ENCODE assay signal across 18 cellular contexts in the genomic region with DNA sequence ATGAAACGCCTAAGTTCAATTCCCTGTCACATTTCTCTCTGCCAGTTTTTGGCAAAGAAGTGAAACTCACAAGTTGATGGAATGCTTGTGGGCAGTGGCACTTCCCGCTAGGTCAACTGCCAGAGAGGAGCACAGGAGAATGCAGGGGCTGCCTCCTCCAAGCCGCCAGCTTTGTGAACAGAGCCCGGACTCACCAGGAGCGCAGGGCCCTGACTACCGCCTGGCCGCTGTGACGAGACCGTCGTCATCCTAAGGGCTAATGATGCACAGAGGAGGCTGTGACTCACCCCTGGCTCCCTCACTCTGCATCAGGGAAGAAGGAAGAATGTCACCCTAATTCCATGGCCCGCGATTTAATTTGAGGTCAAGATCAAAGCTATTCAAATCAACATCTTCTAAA.
DNase-seq lines count a peak whose midpoint lies in the region; ATAC-seq and TF ChIP-seq lines count a peak whose summit lies in the region.
"Had no signal": no experiment of that assay in that cellular context is flagged by ENCODE, and none has a peak within 500 bp of the region (broad histone marks: within the 10 kb centered on the region; RNA-seq: fewer than 3 reads in every experiment).

No MANE protein-coding gene starts in this region.

- CTCF ChIA-PET in activated CD8-positive, alpha-beta T cell treated with anti-CD3 and anti-CD28 coated beads, Interleukin-2, amount 10 ng/mL, durations not matched to agents 7 days and 5 days (lab: Charles Lee): no interaction called here

- H3K4me3 ChIP-seq in astrocyte of the cerebellum (ENCODE audit: low read depth, low read length): no peak overlapping the region

- peaks cover 5 to 17% of the 10 kb centered on the region in 2 donors for H3K4me1 Mint-ChIP-seq in stimulated activated naive B cell treated with anti-CD40 and anti-IgM and Interleukin-4, amounts not matched to agents 10 μg/mL and 1 μg/mL and 100 μg/mL, for 72 hours
- peaks cover 11% of the 10 kb centered on the region for H3K4me1 Mint-ChIP-seq in activated CD8-positive, alpha-beta T cell treated with anti-CD3 and anti-CD28 coated beads, Interleukin-2, amount 10 ng/mL, durations not matched to agents 7 days and 5 days (ENCODE audit: low read depth)
- H3K4me1 Mint-ChIP-seq: activated naive CD8-positive, alpha-beta T cell treated with anti-CD3 and anti-CD28 coated beads for 36 hours; nephron had no signal

- H3K27me3 Mint-ChIP-seq in stimulated activated naive B cell treated with anti-CD40 and anti-IgM and Interleukin-4, amounts not matched to agents 10 μg/mL and 1 μg/mL and 100 μg/mL, for 72 hours: no peaks in the 10 kb centered on the region
- H3K27me3 Mint-ChIP-seq in activated CD8-positive, alpha-beta T cell treated with anti-CD3 and anti-CD28 coated beads, Interleukin-2, amount 10 ng/mL, durations not matched to agents 7 days and 5 days (ENCODE audit: low read depth): no peaks in the 10 kb centered on the region
- H3K27me3 Mint-ChIP-seq: activated naive CD8-positive, alpha-beta T cell treated with anti-CD3 and anti-CD28 coated beads for 36 hours; activated T-cell treated with anti-CD3 and anti-CD28 coated beads, Interleukin-2, amount 50 U/mL, for 24 hours; memory B cell had no signal

- peaks cover 42 to 64% of the 10 kb centered on the region in 2 donors for H3K36me3 Mint-ChIP-seq in stimulated activated naive B cell treated with anti-CD40 and anti-IgM and Interleukin-4, amounts not matched to agents 10 μg/mL and 1 μg/mL and 100 μg/mL, for 72 hours
- H3K36me3 Mint-ChIP-seq in activated CD8-positive, alpha-beta T cell treated with anti-CD3 and anti-CD28 coated beads, Interleukin-2, amount 10 ng/mL, durations not matched to agents 7 days and 5 days (ENCODE audit: low read depth): no peaks in the 10 kb centered on the region

- H3K9me3 Mint-ChIP-seq in stimulated activated naive B cell treated with anti-CD40 and anti-IgM and Interleukin-4, amounts not matched to agents 10 μg/mL and 1 μg/mL and 100 μg/mL, for 72 hours: peaks cover 4 to 6% of the 10 kb centered on the region in 2 donors
- no peaks in the 10 kb centered on the region for H3K9me3 Mint-ChIP-seq in activated CD8-positive, alpha-beta T cell treated with anti-CD3 and anti-CD28 coated beads, Interleukin-2, amount 10 ng/mL, durations not matched to agents 7 days and 5 days (ENCODE audit: insufficient read depth)
- H3K9me3 Mint-ChIP-seq: activated naive CD8-positive, alpha-beta T cell treated with anti-CD3 and anti-CD28 coated beads for 36 hours; activated T-cell treated with anti-CD3 and anti-CD28 coated beads, Interleukin-2, amount 50 U/mL, for 24 hours; immature natural killer cell had no signal

- ATAC-seq in stimulated activated naive B cell treated with anti-CD40 and anti-IgM and Interleukin-4, amounts not matched to agents 10 μg/mL and 1 μg/mL and 100 μg/mL, for 72 hours (replicated peaks): no peak
- no peak for ATAC-seq in activated CD8-positive, alpha-beta T cell treated with anti-CD3 and anti-CD28 coated beads, Interleukin-2, amount 10 ng/mL, durations not matched to agents 7 days and 5 days
- no peak for ATAC-seq in HG02642 (IDR thresholded peaks at IDR 0.05; ENCODE audit: poor library complexity, unreplicated experiment)

- in situ Hi-C loops in astrocyte of the cerebellum (cut with HindIII; ENCODE audit: low sequenced_read_pairs): no loop called here

- no peak for TF ChIP-seq CTCF in astrocyte of the cerebellum (IDR thresholded peaks at IDR 0.05; ENCODE audit: low read depth, low read length, missing control alignments)

- no peak overlapping the region for H3K4me3 Mint-ChIP-seq in stimulated activated naive B cell treated with anti-CD40 and anti-IgM and Interleukin-4, amounts not matched to agents 10 μg/mL and 1 μg/mL and 100 μg/mL, for 72 hours
- H3K4me3 Mint-ChIP-seq in activated CD8-positive, alpha-beta T cell treated with anti-CD3 and anti-CD28 coated beads, Interleukin-2, amount 10 ng/mL, durations not matched to agents 7 days and 5 days: no peak overlapping the region
- H3K4me3 Mint-ChIP-seq: activated naive CD8-positive, alpha-beta T cell treated with anti-CD3 and anti-CD28 coated beads for 36 hours; activated T-cell treated with anti-CD3 and anti-CD28 coated beads, Interleukin-2, amount 50 U/mL, for 24 hours; immature natural killer cell; memory B cell; nephron had no signal

- peak; percentile 81 for DNase-seq in HK-2 (ENCODE audit: unreplicated experiment)
- DNase-seq in astrocyte of the cerebellum (ENCODE audit: low read depth): peak; percentile 28
- DNase-seq in glomerular visceral epithelial cell (ENCODE audit: extremely low spot score): peak; percentile 50
- DNase-seq in stimulated activated naive B cell treated with anti-CD40 and anti-IgM and Interleukin-4, amounts not matched to agents 10 μg/mL and 1 μg/mL and 100 μg/mL, for 72 hours: no peak
- DNase-seq in activated CD8-positive, alpha-beta T cell treated with anti-CD3 and anti-CD28 coated beads, Interleukin-2, amount 10 ng/mL, durations not matched to agents 7 days and 5 days: no peak
- no peak for DNase-seq in NCI-H2196 treated with DMSO at 0.1 percent for 48 hours (lab: John Stamatoyannopoulos, UW; ENCODE audit: unreplicated experiment)
- DNase-seq: activated CD4-positive, alpha-beta T cell treated with anti-CD3 and anti-CD28 coated beads, Interleukin-2, amount 50 U/mL, for 4 hours; activated naive CD8-positive, alpha-beta T cell treated with anti-CD3 and anti-CD28 coated beads for 36 hours; activated T-cell treated with anti-CD3 and anti-CD28 coated beads, Interleukin-2, amount 50 U/mL, for 24 hours; immature natural killer cell; MV-4-11; NCI-H2081 treated with DMSO at 0.1 percent for 48 hours; NCI-H526 treated with DMSO at 0.1 percent for 48 hours; OCI-M1; retina had no signal

- POLR2A ChIA-PET in activated CD8-positive, alpha-beta T cell treated with anti-CD3 and anti-CD28 coated beads, Interleukin-2, amount 10 ng/mL, durations not matched to agents 7 days and 5 days (lab: Charles Lee): no interaction called here

- H3K27ac Mint-ChIP-seq in stimulated activated naive B cell treated with anti-CD40 and anti-IgM and Interleukin-4, amounts not matched to agents 10 μg/mL and 1 μg/mL and 100 μg/mL, for 72 hours: peak overlapping the region; percentile 56
- H3K27ac Mint-ChIP-seq in activated CD8-positive, alpha-beta T cell treated with anti-CD3 and anti-CD28 coated beads, Interleukin-2, amount 10 ng/mL, durations not matched to agents 7 days and 5 days: no peak overlapping the region
- H3K27ac Mint-ChIP-seq: activated naive CD8-positive, alpha-beta T cell treated with anti-CD3 and anti-CD28 coated beads for 36 hours; activated T-cell treated with anti-CD3 and anti-CD28 coated beads, Interleukin-2, amount 50 U/mL, for 24 hours; memory B cell; nephron had no signal

Comparison
In these comparisons a context has a peak if more than half of its experiments do, and no peak if none do; other contexts are left out.
1. DNase-seq: peak in HK-2 (single experiment), astrocyte of the cerebellum (single experiment) and glomerular visceral epithelial cell (single experiment); none in stimulated activated naive B cell treated with anti-CD40 and anti-IgM and Interleukin-4, amounts not matched to agents 10 μg/mL and 1 μg/mL and 100 μg/mL, for 72 hours (single experiment), activated CD8-positive, alpha-beta T cell treated with anti-CD3 and anti-CD28 coated beads, Interleukin-2, amount 10 ng/mL, durations not matched to agents 7 days and 5 days (single experiment) and NCI-H2196 treated with DMSO at 0.1 percent for 48 hours (single experiment).